26 cellular contexts compared by ENCODE assay signal in genomic region chr3:138047596-138048195, GRCh38. TPM values are rescaled to one million over a fixed set of nuclear protein-coding genes. Genes with fewer than 3 reads are reported as not detected.
"Had no signal": no experiment of that assay in that cellular context is flagged by ENCODE, and none has a peak within 500 bp of the region (broad histone marks: within the 10 kb centered on the region; RNA-seq: fewer than 3 reads in every experiment).

No MANE protein-coding gene starts in this region.

- H3K27ac ChIP-seq: heart left ventricle, spleen, tibial artery, upper lobe of right lung, vagina had no signal

- H3K4me1 Mint-ChIP-seq: mesothelial cell of epicardium; natural killer cell; stimulated activated memory B cell treated with anti-CD40 and anti-IgM and Interleukin-4, amounts not matched to agents 10 μg/mL and 1 μg/mL and 100 μg/mL, for 72 hours had no signal

- FAIRE-seq: colon, endothelial cell of umbilical vein had no signal

- H3K27me3 ChIP-seq: heart left ventricle, spleen, tibial artery, upper lobe of right lung, vagina had no signal

- H3K27ac Mint-ChIP-seq: dendritic cell treated with granulocyte-macrophage colony-stimulating factor and Interleukin-4, amounts not matched to agents 40 ng/mL and 50 ng/mL, for 4 days; mesothelial cell of epicardium; natural killer cell; stimulated activated memory B cell treated with anti-CD40 and anti-IgM and Interleukin-4, amounts not matched to agents 10 μg/mL and 1 μg/mL and 100 μg/mL, for 72 hours; stimulated activated naive CD8-positive, alpha-beta T cell treated with anti-CD3 and anti-CD28 coated beads, Interleukin-15, Interleukin-2, amounts not matched to agents 100 ng/mL and 50 ng/mL, for 24 hours had no signal

- H3K27me3 Mint-ChIP-seq: dendritic cell treated with granulocyte-macrophage colony-stimulating factor and Interleukin-4, amounts not matched to agents 40 ng/mL and 50 ng/mL, for 4 days had no signal

- H3K4me1 ChIP-seq: spleen, vagina had no signal

- DNase-seq: erythroblast; foreskin melanocyte; heart left ventricle; hippocampal formation; kidney glomerular epithelial cell; natural killer cell; posterior cingulate gyrus; spleen; stimulated activated CD4-positive, alpha-beta T cell treated with anti-CD3 and anti-CD28 coated beads, Interleukin-15, amount 100 ng/mL, for 24 hours; stimulated activated CD4-positive, alpha-beta T cell treated with anti-CD3 and anti-CD28 coated beads, Interleukin-1b, Interleukin-23, amount 100 ng/mL, for 48 hours; stimulated activated CD4-positive, alpha-beta T cell treated with anti-CD3 and anti-CD28 coated beads, Interleukin-4, amount 100 ng/mL, for 24 hours; tibial artery; upper lobe of right lung had no signal

- H3K36me3 Mint-ChIP-seq: mesothelial cell of epicardium; natural killer cell; stimulated activated memory B cell treated with anti-CD40 and anti-IgM and Interleukin-4, amounts not matched to agents 10 μg/mL and 1 μg/mL and 100 μg/mL, for 72 hours had no signal

- H3K4me3 Mint-ChIP-seq: dendritic cell treated with granulocyte-macrophage colony-stimulating factor and Interleukin-4, amounts not matched to agents 40 ng/mL and 50 ng/mL, for 4 days; mesothelial cell of epicardium; natural killer cell; neural crest cell; stimulated activated memory B cell treated with anti-CD40 and anti-IgM and Interleukin-4, amounts not matched to agents 10 μg/mL and 1 μg/mL and 100 μg/mL, for 72 hours; stimulated activated naive CD8-positive, alpha-beta T cell treated with anti-CD3 and anti-CD28 coated beads, Interleukin-15, Interleukin-2, amounts not matched to agents 100 ng/mL and 50 ng/mL, for 24 hours had no signal

- H3K36me3 ChIP-seq: heart left ventricle, upper lobe of right lung, vagina had no signal

- ATAC-seq: heart left ventricle; left lobe of liver; natural killer cell; sciatic nerve; stimulated activated memory B cell treated with anti-CD40 and anti-IgM and Interleukin-4, amounts not matched to agents 10 μg/mL and 1 μg/mL and 100 μg/mL, for 72 hours had no signal

- H3K4me3 ChIP-seq: heart left ventricle, spleen, tibial artery, upper lobe of right lung, vagina had no signal

- H3K9me3 Mint-ChIP-seq: dendritic cell treated with granulocyte-macrophage colony-stimulating factor and Interleukin-4, amounts not matched to agents 40 ng/mL and 50 ng/mL, for 4 days; neural crest cell; stimulated activated naive CD8-positive, alpha-beta T cell treated with anti-CD3 and anti-CD28 coated beads, Interleukin-15, Interleukin-2, amounts not matched to agents 100 ng/mL and 50 ng/mL, for 24 hours had no signal

- H3K9me3 ChIP-seq: heart left ventricle, spleen, tibial artery, upper lobe of right lung, vagina had no signal

RNA-seq across cellular contexts. Expression of gene CLDN18, which starts 37.7 kb away (rescaled TPM):
- total RNA-seq: endothelial cell of umbilical vein, heart left ventricle, mesothelial cell of epicardium, myocyte, natural killer cell, neural crest cell, omental fat pad, pulmonary artery endothelial cell, spleen, vagina had no signal
- polyA plus RNA-seq: endothelial cell of umbilical vein, spleen had no signal
